In genomic region chr2:112726487-112727190, GRCh38 we compare ENCODE assay signal across 1 cellular context.
TF ChIP-seq lines count a peak whose summit lies in the region.

No MANE protein-coding gene starts in this region.

TF ChIP-seq in HEK293, 187 proteins besides CTCF, POLR2A, EP300 and RAD21 (continued from another document):
- TF ChIP-seq, protein P1, sequence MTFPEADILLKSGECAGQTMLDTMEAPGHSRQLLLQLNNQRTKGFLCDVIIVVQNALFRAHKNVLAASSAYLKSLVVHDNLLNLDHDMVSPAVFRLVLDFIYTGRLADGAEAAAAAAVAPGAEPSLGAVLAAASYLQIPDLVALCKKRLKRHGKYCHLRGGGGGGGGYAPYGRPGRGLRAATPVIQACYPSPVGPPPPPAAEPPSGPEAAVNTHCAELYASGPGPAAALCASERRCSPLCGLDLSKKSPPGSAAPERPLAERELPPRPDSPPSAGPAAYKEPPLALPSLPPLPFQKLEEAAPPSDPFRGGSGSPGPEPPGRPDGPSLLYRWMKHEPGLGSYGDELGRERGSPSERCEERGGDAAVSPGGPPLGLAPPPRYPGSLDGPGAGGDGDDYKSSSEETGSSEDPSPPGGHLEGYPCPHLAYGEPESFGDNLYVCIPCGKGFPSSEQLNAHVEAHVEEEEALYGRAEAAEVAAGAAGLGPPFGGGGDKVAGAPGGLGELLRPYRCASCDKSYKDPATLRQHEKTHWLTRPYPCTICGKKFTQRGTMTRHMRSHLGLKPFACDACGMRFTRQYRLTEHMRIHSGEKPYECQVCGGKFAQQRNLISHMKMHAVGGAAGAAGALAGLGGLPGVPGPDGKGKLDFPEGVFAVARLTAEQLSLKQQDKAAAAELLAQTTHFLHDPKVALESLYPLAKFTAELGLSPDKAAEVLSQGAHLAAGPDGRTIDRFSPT (tag by site-specific recombination; IDR thresholded peaks at IDR 0.05) = peak; percentile 63; the same call in 1 of the 2 replicates
- 0 out of 2 replicates have a peak, but pooled peaks have one; percentile 37 for TF ChIP-seq ZNF660 (tag by site-specific recombination; IDR thresholded peaks at IDR 0.05)
